19 cellular contexts compared by ENCODE assay signal in genomic region chr17:78276499-78276898, GRCh38. TPM values are rescaled to one million over a fixed set of nuclear protein-coding genes. Genes with fewer than 3 reads are reported as not detected.
DNase-seq lines count a peak whose midpoint lies in the region; ATAC-seq and TF ChIP-seq lines count a peak whose summit lies in the region.
"Had no signal": no experiment of that assay in that cellular context is flagged by ENCODE, and none has a peak within 500 bp of the region (broad histone marks: within the 10 kb centered on the region; RNA-seq: fewer than 3 reads in every experiment).

No MANE protein-coding gene starts in this region.

- TF ChIP-seq CTCF in OCI-LY3 (IDR thresholded peaks at IDR 0.05; ENCODE audit: low read depth, low read length) (no peak), PC-3 (conservative IDR thresholded peaks at IDR 0.05; ENCODE audit: low read depth, low read length) (no peak)

- no peaks in the 10 kb centered on the region for H3K9me3 Mint-ChIP-seq in activated CD4-positive, alpha-beta T cell treated with anti-CD3 and anti-CD28 coated beads, Interleukin-2, amount 10 ng/mL, durations not matched to agents 24 days and 14 days
- H3K9me3 Mint-ChIP-seq: effector memory CD8-positive, alpha-beta T cell; stimulated activated naive B cell treated with anti-CD40 and anti-IgM and Interleukin-4, amounts not matched to agents 10 μg/mL and 1 μg/mL and 100 μg/mL, for 72 hours had no signal

- H3K9me2 ChIP-seq in PC-3 (replicated peaks; ENCODE audit: low read length): no peaks in the 10 kb centered on the region

- H3K9ac ChIP-seq in OCI-LY3 (ENCODE audit: low read length): no peak overlapping the region
- no peak overlapping the region for H3K9ac ChIP-seq in neuronal stem cell (ENCODE audit: low read depth, low read length, poor library complexity)
- no peak overlapping the region for H3K9ac ChIP-seq in PC-3 (ENCODE audit: low read length)

- H3K36me3 Mint-ChIP-seq in activated CD4-positive, alpha-beta T cell treated with anti-CD3 and anti-CD28 coated beads, Interleukin-2, amount 10 ng/mL, durations not matched to agents 24 days and 14 days (ENCODE audit: low read depth): peaks cover 2% of the 10 kb centered on the region
- H3K36me3 Mint-ChIP-seq: stimulated activated naive B cell treated with anti-CD40 and anti-IgM and Interleukin-4, amounts not matched to agents 10 μg/mL and 1 μg/mL and 100 μg/mL, for 72 hours had no signal

- H2AFZ ChIP-seq in OCI-LY3 (ENCODE audit: low read depth, low read length) (no peak overlapping the region), neuronal stem cell (ENCODE audit: low read length) (no peak overlapping the region), PC-3 (ENCODE audit: low read length) (no peak overlapping the region)

- H4K91ac ChIP-seq in neuronal stem cell (ENCODE audit: low read depth, low read length, poor library complexity): peak overlapping the region; percentile 85

- intact Hi-C loops in activated CD4-positive, alpha-beta T cell treated with anti-CD3 and anti-CD28 coated beads, Interleukin-2, amount 10 ng/mL, durations not matched to agents 24 days and 14 days (cut with micrococcal nuclease): no loop called here
- intact Hi-C loops in PC-3 (cut with micrococcal nuclease): no loop called here

- no peaks in the 10 kb centered on the region for H3K36me3 ChIP-seq in OCI-LY3 (replicated peaks; ENCODE audit: low read depth, low read length)
- no peaks in the 10 kb centered on the region for H3K36me3 ChIP-seq in neuronal stem cell (replicated peaks in 1 of 2; ENCODE audit: control insufficient read depth in 2 of 2, insufficient read depth in 2 of 2, low read length in 2 of 2)
- no peaks in the 10 kb centered on the region for H3K36me3 ChIP-seq in PC-3 (ENCODE audit: low read depth, low read length)
- H3K36me3 ChIP-seq: ascending aorta, left lung had no signal

- H3K4me3 ChIP-seq in OCI-LY3 (ENCODE audit: low read length) (0 out of 2 replicates have a peak overlapping the region, but pooled peaks have one; percentile 1), neuronal stem cell (ENCODE audit: low read length in 2 of 2) (peak overlapping the region in 1 of 2 donors; percentile 6), PC-3 (ENCODE audit: low read length) (no peak overlapping the region)
- H3K4me3 ChIP-seq: ascending aorta, left lung had no signal

- H3K27me3 Mint-ChIP-seq in activated CD4-positive, alpha-beta T cell treated with anti-CD3 and anti-CD28 coated beads, Interleukin-2, amount 10 ng/mL, durations not matched to agents 24 days and 14 days: peaks cover 2% of the 10 kb centered on the region

- POLR2A ChIA-PET in PC-3 (lab: Charles Lee; ENCODE audit: unreplicated experiment): no interaction called here

- peak overlapping the region; percentile 16 for H3K27ac Mint-ChIP-seq in activated CD4-positive, alpha-beta T cell treated with anti-CD3 and anti-CD28 coated beads, Interleukin-2, amount 10 ng/mL, durations not matched to agents 24 days and 14 days
- H3K27ac Mint-ChIP-seq: activated CD8-positive, alpha-beta T cell treated with anti-CD3 and anti-CD28 coated beads, Interleukin-2, amount 10 ng/mL, durations not matched to agents 7 days and 5 days; effector memory CD8-positive, alpha-beta T cell; stimulated activated naive B cell treated with anti-CD40 and anti-IgM and Interleukin-4, amounts not matched to agents 10 μg/mL and 1 μg/mL and 100 μg/mL, for 72 hours had no signal

- ATAC-seq in HG02642 (IDR thresholded peaks at IDR 0.05; ENCODE audit: poor library complexity, unreplicated experiment) (peak; percentile 62), PC-3 (no peak)
- ATAC-seq: activated CD8-positive, alpha-beta T cell treated with anti-CD3 and anti-CD28 coated beads, Interleukin-2, amount 10 ng/mL, durations not matched to agents 7 days and 5 days; effector memory CD8-positive, alpha-beta T cell; left lung had no signal

- no TSS peak for BruUV-seq in PC-3 (replicated peaks; lab: Mats Ljungman, UMichigan)

- no CpG with 5 or more reads among the region's 8 CpGs for WGBS in neuronal stem cell (ENCODE audit: extremely low coverage in 2 of 2, insufficient read length in 2 of 2, insufficient replicate concordance in 1 of 2), 2 donors

- H3K27me3 ChIP-seq in OCI-LY3 (ENCODE audit: low read depth, low read length): peaks cover 65% of the 10 kb centered on the region
- H3K27me3 ChIP-seq in neuronal stem cell (ENCODE audit: control insufficient read depth in 3 of 3, insufficient read depth in 3 of 3, low read depth in 1 of 3, low read length in 3 of 3): no peaks in the 10 kb centered on the region
- H3K27me3 ChIP-seq in PC-3 (ENCODE audit: low read length): no peaks in the 10 kb centered on the region

- H3K4me1 Mint-ChIP-seq in activated CD4-positive, alpha-beta T cell treated with anti-CD3 and anti-CD28 coated beads, Interleukin-2, amount 10 ng/mL, durations not matched to agents 24 days and 14 days: peaks cover 36% of the 10 kb centered on the region

- H3K4ac ChIP-seq in neuronal stem cell (ENCODE audit: low read length): no peak overlapping the region

- H3K14ac ChIP-seq in neuronal stem cell (ENCODE audit: low read length): no peak overlapping the region

- H3K4me2 ChIP-seq in OCI-LY3 (ENCODE audit: low read length) (peak overlapping the region; percentile 34), neuronal stem cell (ENCODE audit: insufficient read depth, low read length, poor library complexity, severe bottlenecking) (no peak overlapping the region), PC-3 (ENCODE audit: low read length) (no peak overlapping the region)

- H2BK120ac ChIP-seq in neuronal stem cell (ENCODE audit: low read depth, low read length): no peak overlapping the region

- H3K27ac ChIP-seq in OCI-LY3 (ENCODE audit: low read length): peak overlapping the region; percentile 37; the same call in 1 of the 2 replicates
- H3K27ac ChIP-seq in neuronal stem cell (replicated peaks; ENCODE audit: low read length): no peak overlapping the region
- no peak overlapping the region for H3K27ac ChIP-seq in PC-3 (ENCODE audit: low read length)
- H3K27ac ChIP-seq: ascending aorta, left lung had no signal

- H3K9me3 ChIP-seq in OCI-LY3 (ENCODE audit: insufficient read depth, low read length) (no peaks in the 10 kb centered on the region; the same call in 1 of the 2 replicates), neuronal stem cell (replicated peaks in 1 of 2; ENCODE audit: control insufficient read depth in 2 of 2, insufficient read depth in 1 of 2, low read depth in 1 of 2, low read length in 2 of 2) (peaks cover 0 to 3% of the 10 kb centered on the region in 2 donors), PC-3 (ENCODE audit: low read length) (no peaks in the 10 kb centered on the region)
- H3K9me3 ChIP-seq: ascending aorta, left lung had no signal

- H2AK5ac ChIP-seq in neuronal stem cell (ENCODE audit: low read depth, low read length): peak overlapping the region; percentile 80

- H3K79me2 ChIP-seq in OCI-LY3 (ENCODE audit: low read length) (no peaks in the 10 kb centered on the region), PC-3 (ENCODE audit: low read length) (no peaks in the 10 kb centered on the region)

- H3K4me3 Mint-ChIP-seq in activated CD4-positive, alpha-beta T cell treated with anti-CD3 and anti-CD28 coated beads, Interleukin-2, amount 10 ng/mL, durations not matched to agents 24 days and 14 days: no peak overlapping the region
- H3K4me3 Mint-ChIP-seq: activated CD8-positive, alpha-beta T cell treated with anti-CD3 and anti-CD28 coated beads, Interleukin-2, amount 10 ng/mL, durations not matched to agents 7 days and 5 days; effector memory CD8-positive, alpha-beta T cell; stimulated activated naive B cell treated with anti-CD40 and anti-IgM and Interleukin-4, amounts not matched to agents 10 μg/mL and 1 μg/mL and 100 μg/mL, for 72 hours had no signal

- no peaks in the 10 kb centered on the region for H3K79me1 ChIP-seq in neuronal stem cell (ENCODE audit: low read depth, low read length)

- H4K8ac ChIP-seq in neuronal stem cell (ENCODE audit: low read depth, low read length): no peak overlapping the region

- H3K18ac ChIP-seq in neuronal stem cell (ENCODE audit: low read length): no peak overlapping the region

- H2BK15ac ChIP-seq in neuronal stem cell (ENCODE audit: low read length): no peak overlapping the region

- DNase-seq in activated CD4-positive, alpha-beta T cell treated with anti-CD3 and anti-CD28 coated beads, Interleukin-2, amount 10 ng/mL, durations not matched to agents 24 days and 14 days: no peak
- DNase-seq in activated CD4-positive, alpha-beta T cell treated with anti-CD3 and anti-CD28 coated beads for 48 hours: no peak
- no peak for DNase-seq in neuronal stem cell (ENCODE audit: low spot score)
- no peak for DNase-seq in DMS53 (lab: John Stamatoyannopoulos, UW)
- DNase-seq in NCI-H345 treated with DMSO at 0.1 percent for 48 hours (lab: John Stamatoyannopoulos, UW; ENCODE audit: unreplicated experiment): no peak
- no peak for DNase-seq in PC-3
- DNase-seq: activated CD8-positive, alpha-beta T cell treated with anti-CD3 and anti-CD28 coated beads, Interleukin-2, amount 10 ng/mL, durations not matched to agents 7 days and 5 days; DND-41; effector memory CD8-positive, alpha-beta T cell; glutamatergic neuron; left lung; NCI-H1105; NCI-H82; stimulated activated naive B cell treated with anti-CD40 and anti-IgM and Interleukin-4, amounts not matched to agents 10 μg/mL and 1 μg/mL and 100 μg/mL, for 72 hours had no signal

- H4K20me1 ChIP-seq in OCI-LY3 (ENCODE audit: insufficient read depth, low read length): no peaks in the 10 kb centered on the region
- no peaks in the 10 kb centered on the region for H4K20me1 ChIP-seq in PC-3 (ENCODE audit: low read length)

- H3K4me1 ChIP-seq in OCI-LY3 (ENCODE audit: low read length) (peaks cover 45% of the 10 kb centered on the region), neuronal stem cell (ENCODE audit: control insufficient read depth in 2 of 2, insufficient read depth in 1 of 2, low read depth in 1 of 2, low read length in 2 of 2) (peaks cover 12 to 50% of the 10 kb centered on the region in 2 donors), PC-3 (ENCODE audit: insufficient read depth, low read length) (peaks cover 6% of the 10 kb centered on the region; the same call in 1 of the 2 replicates)
- H3K4me1 ChIP-seq: ascending aorta had no signal

- no peaks in the 10 kb centered on the region for H3F3A ChIP-seq in PC-3 (ENCODE audit: low read length, unreplicated experiment)

- CTCF ChIA-PET in PC-3 (lab: Charles Lee): no interaction called here

- no peak overlapping the region for H2BK5ac ChIP-seq in neuronal stem cell (ENCODE audit: low read length)

- H3K23ac ChIP-seq in neuronal stem cell (ENCODE audit: low read depth, low read length, poor library complexity): no peak overlapping the region

- no peak overlapping the region for H2BK12ac ChIP-seq in neuronal stem cell (ENCODE audit: low read length)

RNA-seq across cellular contexts. Expression of gene TMEM235, which starts 45.1 kb away (rescaled TPM):
- not detected in 2 replicates for total RNA-seq in activated CD4-positive, alpha-beta T cell treated with anti-CD3 and anti-CD28 coated beads, Interleukin-2, amount 10 ng/mL, durations not matched to agents 24 days and 14 days
- not detected for polyA plus RNA-seq in neuronal stem cell (2013, experiment 1 of 2)
- polyA plus RNA-seq in neuronal stem cell (2013, experiment 2 of 2): not detected
- total RNA-seq in PC-3 (2014; rRNA removed): not detected in 2 replicates
- total RNA-seq: A172; activated CD8-positive, alpha-beta T cell treated with anti-CD3 and anti-CD28 coated beads, Interleukin-2, amount 10 ng/mL, durations not matched to agents 7 days and 5 days; ascending aorta; left lung; omental fat pad had no signal
